ENCODE assay signal across 8 cellular contexts in genomic region chr12:51424662-51425539, GRCh38. TPM values are rescaled to one million over a fixed set of nuclear protein-coding genes. Genes with fewer than 3 reads are reported as not detected.
A peak's percentile ranks its signal among the peaks of the same experiment; 100 is the strongest.
DNase-seq lines count a peak whose midpoint lies in the region; ATAC-seq and TF ChIP-seq lines count a peak whose summit lies in the region.

SLC4A8 (plus strand) TSS chr12:51424831; CDS start chr12:51424988, 157 bp downstream.

- H3K79me2 ChIP-seq in trophoblast cell (ENCODE audit: control insufficient read depth, insufficient read depth, low read length, poor library complexity) = peaks cover 6% of the 10 kb centered on the region

- peak; percentile 91 for ATAC-seq in activated naive CD8-positive, alpha-beta T cell treated with anti-CD3 and anti-CD28 coated beads, Interleukin-2, amount 50 U/mL, for 24 hours
- ATAC-seq in heart right ventricle = peak; percentile 93 to 96 (median 94)

- no peaks in the 10 kb centered on the region for H3K9me3 Mint-ChIP-seq in activated naive CD8-positive, alpha-beta T cell treated with anti-CD3 and anti-CD28 coated beads, Interleukin-2, amount 50 U/mL, for 24 hours

- H4K91ac ChIP-seq in trophoblast cell (ENCODE audit: low read depth, low read length) = no peak within 1 kb of the TSS

- H3K4ac ChIP-seq in trophoblast cell (ENCODE audit: low read depth, low read length) = peak within 1 kb of the TSS; percentile 76

- H3K27me3 Mint-ChIP-seq in activated naive CD8-positive, alpha-beta T cell treated with anti-CD3 and anti-CD28 coated beads, Interleukin-2, amount 50 U/mL, for 24 hours = no peaks in the 10 kb centered on the region

- H3K27ac Mint-ChIP-seq in activated naive CD8-positive, alpha-beta T cell treated with anti-CD3 and anti-CD28 coated beads, Interleukin-2, amount 50 U/mL, for 24 hours = no peak within 1 kb of the TSS

- H3K9me3 ChIP-seq in heart right ventricle (no peaks in the 10 kb centered on the region), trophoblast cell (ENCODE audit: insufficient read depth, low read depth, low read length) (no peaks in the 10 kb centered on the region), tibial nerve (no peaks in the 10 kb centered on the region)

- H3K4me1 Mint-ChIP-seq in activated naive CD8-positive, alpha-beta T cell treated with anti-CD3 and anti-CD28 coated beads, Interleukin-2, amount 50 U/mL, for 24 hours = peaks cover 10% of the 10 kb centered on the region

- TF ChIP-seq POLR2A in tibial nerve (IDR thresholded peaks at IDR 0.05) = no peak

- no peak within 1 kb of the TSS for H4K12ac ChIP-seq in trophoblast cell (ENCODE audit: low read depth, low read length)

- H3K23ac ChIP-seq in trophoblast cell (ENCODE audit: low read length) = no peak within 1 kb of the TSS

- H2AK5ac ChIP-seq in trophoblast cell (ENCODE audit: low read length) = no peak within 1 kb of the TSS

- peak within 1 kb of the TSS; percentile 54 for H3K4me3 ChIP-seq in HFF-Myc (replicated peaks; ENCODE audit: low read depth, low read length)
- peak within 1 kb of the TSS; percentile 34 to 66 (median 57) for H3K4me3 ChIP-seq in heart right ventricle
- H3K4me3 ChIP-seq in trophoblast cell (ENCODE audit: low read depth, low read length) = peak within 1 kb of the TSS; percentile 68
- peak within 1 kb of the TSS; percentile 19 to 60 (median 40) for H3K4me3 ChIP-seq in tibial nerve

- peak within 1 kb of the TSS; percentile 29 for H3K18ac ChIP-seq in trophoblast cell (ENCODE audit: low read length)

- intact Hi-C loops in heart right ventricle (cut with DNase I) = loop anchor here (2.0 to 10.0 kb wide), 11 partner anchors 107 to 650 kb away; partner anchors contain the start of gene SMIM41 (in 1 of the 10)

- peak within 1 kb of the TSS; percentile 18 for H2AFZ ChIP-seq in trophoblast cell (ENCODE audit: insufficient read depth, low read length, poor library complexity)

- peak within 1 kb of the TSS; percentile 75 for H3K4me3 Mint-ChIP-seq in activated naive CD8-positive, alpha-beta T cell treated with anti-CD3 and anti-CD28 coated beads, Interleukin-2, amount 50 U/mL, for 24 hours

- peak within 1 kb of the TSS; percentile 39 for H4K8ac ChIP-seq in trophoblast cell (ENCODE audit: low read depth, low read length)

- TF ChIP-seq CTCF in HFF-Myc (IDR thresholded peaks at IDR 0.05; ENCODE audit: low read depth, low read length, missing control alignments) (peak; percentile 85), heart right ventricle (IDR thresholded peaks at IDR 0.05) (peak; percentile 31 to 83 (median 79)), tibial nerve (IDR thresholded peaks at IDR 0.05) (peak; percentile 59 to 71 (median 66))

- H3K27ac ChIP-seq in heart right ventricle (peak within 1 kb of the TSS in 2 of 10 donors; percentile 2 to 27), trophoblast cell (ENCODE audit: low read depth, low read length) (no peak within 1 kb of the TSS), tibial nerve (no peak within 1 kb of the TSS)

- peak within 1 kb of the TSS; percentile 62 for H3K4me2 ChIP-seq in trophoblast cell (ENCODE audit: low read length)

- H3K14ac ChIP-seq in trophoblast cell (ENCODE audit: low read length) = no peak within 1 kb of the TSS

- H3K4me1 ChIP-seq in heart right ventricle (peaks cover 0 to 13% (median 10%) of the 10 kb centered on the region in 9 donors), trophoblast cell (ENCODE audit: control insufficient read depth in 1 of 2, insufficient read depth in 2 of 2, low read length in 2 of 2) (peaks cover 9 to 16% of the 10 kb centered on the region in 2 experiments), tibial nerve (peaks cover 0 to 14% (median 5%) of the 10 kb centered on the region in 4 donors)

- H3K9ac ChIP-seq in trophoblast cell (ENCODE audit: low read length) = no peak within 1 kb of the TSS

- H3K36me3 ChIP-seq in heart right ventricle (no peaks in the 10 kb centered on the region), trophoblast cell (ENCODE audit: control insufficient read depth in 1 of 2, insufficient read depth in 2 of 2, low read length in 2 of 2) (peaks cover 13 to 39% of the 10 kb centered on the region in 2 experiments), tibial nerve (no peaks in the 10 kb centered on the region)

- peaks cover 2% of the 10 kb centered on the region for H3K79me1 ChIP-seq in trophoblast cell (ENCODE audit: low read length)

- TF ChIP-seq EP300 in tibial nerve (IDR thresholded peaks at IDR 0.05) = no peak

- H3K27me3 ChIP-seq in heart right ventricle (peaks cover 0 to 36% (median 5%) of the 10 kb centered on the region in 7 donors), trophoblast cell (ENCODE audit: insufficient read depth, low read length) (no peaks in the 10 kb centered on the region), tibial nerve (peaks cover 0 to 38% of the 10 kb centered on the region in 2 donors)

- no peak within 1 kb of the TSS for H2BK5ac ChIP-seq in trophoblast cell (ENCODE audit: low read depth, low read length, poor library complexity)

- H2BK120ac ChIP-seq in trophoblast cell (ENCODE audit: insufficient read depth, low read length, poor library complexity) = no peak within 1 kb of the TSS

- H2BK12ac ChIP-seq in trophoblast cell (ENCODE audit: low read length) = no peak within 1 kb of the TSS

- H3K36me3 Mint-ChIP-seq in activated naive CD8-positive, alpha-beta T cell treated with anti-CD3 and anti-CD28 coated beads, Interleukin-2, amount 50 U/mL, for 24 hours (ENCODE audit: low read depth) = no peaks in the 10 kb centered on the region

- WGBS in heart right ventricle, 2 donors = 2 to 3% methylated on average over 60 to 73 of the region's 73 CpGs
- WGBS in trophoblast cell (ENCODE audit: extremely low coverage, insufficient coverage, insufficient read length) = no CpG with 5 or more reads among the region's 73 CpGs
- WGBS in tibial nerve, 2 donors = 4 to 6% methylated on average over 12 to 40 of the region's 73 CpGs

- DNase-seq in GM04503 (ENCODE audit: low read depth) (peak; percentile 39), HFF-Myc (ENCODE audit: extremely low read depth, low read depth) (peak; percentile 43), NCI-H1092 (lab: John Stamatoyannopoulos, UW) (peak; percentile 90), SW 1271 (lab: John Stamatoyannopoulos, UW) (peak; percentile 69 to 86), heart right ventricle (peak; percentile 84 to 85), trophoblast cell (peak; percentile 65 to 81), tibial nerve (ENCODE audit: low spot score in 2 of 2) (peak; percentile 24 to 31)
- DNase-seq in activated naive CD8-positive, alpha-beta T cell treated with anti-CD3 and anti-CD28 coated beads, Interleukin-2, amount 50 U/mL, for 24 hours = peak; percentile 87

RNA-seq across cellular contexts. Expression of gene SLC4A8, which starts in this region (rescaled TPM):
- 1 to 10 TPM in 1 of 10 donors, under 1 TPM in 9; 0.28 to 1.8 (median 0.63) TPM for total RNA-seq in heart right ventricle
- polyA plus RNA-seq in heart right ventricle = under 1 TPM; 0.12 to 0.22 TPM
- polyA plus RNA-seq in trophoblast cell (2013) = 46.9 and 48.0 TPM in 2 replicates
- 1 to 10 TPM in 3 of 4 donors, under 1 TPM in 1; 0.59 to 5.7 (median 1.5) TPM for total RNA-seq in tibial nerve

Comparison
In these comparisons a context has a peak if more than half of its experiments do, and no peak if none do; other contexts are left out.
1. DNase-seq: peak in every context shown above with its lines; median percentile 90 in NCI-H1092; 87 in activated naive CD8-positive, alpha-beta T cell treated with anti-CD3 and anti-CD28 coated beads, Interleukin-2, amount 50 U/mL, for 24 hours; 84 in heart right ventricle; 78 in SW 1271; 73 in trophoblast cell; 43 in HFF-Myc; 39 in GM04503; 28 in tibial nerve.